8 cellular contexts compared by ENCODE assay signal in genomic region chr2:86621290-86621943, GRCh38. TPM values are rescaled to one million over a fixed set of nuclear protein-coding genes. Genes with fewer than 3 reads are reported as not detected.
A peak's percentile ranks its signal among the peaks of the same experiment; 100 is the strongest.
DNase-seq lines count a peak whose midpoint lies in the region; TF ChIP-seq lines count a peak whose summit lies in the region.

No MANE protein-coding gene starts in this region.

- H3K27me3 ChIP-seq in AG04450 (ENCODE audit: control insufficient read depth, insufficient read depth, low read length) = no peaks in the 10 kb centered on the region
- no peaks in the 10 kb centered on the region for H3K27me3 ChIP-seq in ascending aorta
- H3K27me3 ChIP-seq in mononuclear cell (ENCODE audit: insufficient read depth, low read length) = no peaks in the 10 kb centered on the region

- peak overlapping the region; percentile 82 for H3K4me3 ChIP-seq in AG04450 (ENCODE audit: low read depth, low read length)
- H3K4me3 ChIP-seq in ascending aorta = peak overlapping the region; percentile 85 to 94
- peak overlapping the region; percentile 73 for H3K4me3 ChIP-seq in mononuclear cell (ENCODE audit: low read length)

- 0 out of 2 replicates have a peak, but pooled peaks have one; percentile 15 for TF ChIP-seq CTCF in AG04450 (IDR thresholded peaks at IDR 0.05; ENCODE audit: low read depth, low read length)
- no peak for TF ChIP-seq CTCF in ascending aorta (IDR thresholded peaks at IDR 0.05)

- peaks cover 3 to 14% of the 10 kb centered on the region in 2 donors for H3K4me1 ChIP-seq in ascending aorta
- H3K4me1 ChIP-seq in mononuclear cell (ENCODE audit: insufficient read depth, low read length) = peaks cover 16% of the 10 kb centered on the region

- POLR2A ChIA-PET in AG04450 (lab: Yijun Ruan, JAX) = no interaction called here

- H3K9me3 ChIP-seq in AG04450 (ENCODE audit: control insufficient read depth, insufficient read depth, low read length) (no peaks in the 10 kb centered on the region), ascending aorta (no peaks in the 10 kb centered on the region), mononuclear cell (ENCODE audit: low read depth, low read length) (no peaks in the 10 kb centered on the region)

- DNase-seq in AG04450 (ENCODE audit: low read depth, low spot score) = no peak
- DNase-seq in HS-5 (ENCODE audit: low read depth) = peak; percentile 0
- DNase-seq in ascending aorta (ENCODE audit: low spot score in 2 of 2) = no peak
- DNase-seq in epidermal melanocyte (ENCODE audit: insufficient read length, low spot score) = no peak
- no peak for DNase-seq in effector CD4-positive, alpha-beta T cell
- DNase-seq in activated CD4-positive, alpha-beta T cell treated with anti-CD3 and anti-CD28 coated beads, Interleukin-2, amount 50 U/mL, for 1 hour = no peak
- DNase-seq in HuH-7.5 (ENCODE audit: low spot score) = no peak

- intact Hi-C loops in ascending aorta (cut with DNase I) = loop anchor here (5.0 to 10.0 kb wide), 5 partner anchors 81 to 1649 kb away; partner anchors contain the start of gene KCMF1

- H3K36me3 ChIP-seq in ascending aorta = peaks cover 12 to 20% of the 10 kb centered on the region in 2 donors

- no peak overlapping the region for H3K27ac ChIP-seq in AG04450 (ENCODE audit: low read depth, low read length)
- H3K27ac ChIP-seq in ascending aorta = no peak overlapping the region

- CTCF ChIA-PET in AG04450 (lab: Charles Lee) = interaction anchor here (0.8 to 1.4 kb wide), 4 partner anchors 9 to 400 kb away, joined by 3 to 6 read pairs (median 4); no protein-coding TSS in a partner anchor

RNA-seq across cellular contexts. Expression of gene RNF103, which starts 2.2 kb away (rescaled TPM):
- polyA plus RNA-seq in AG04450 (2011; rRNA removed) = 12.6 and 17.6 TPM in 2 replicates
- 8.0 and 13.4 TPM in 2 replicates for polyA minus RNA-seq in AG04450 (2011; rRNA and poly(A)+ RNA removed)
- total RNA-seq in ascending aorta (20.5 TPM), mononuclear cell (65.9 TPM)

RNA-seq across cellular contexts. Expression of gene CHMP3, which starts 58.2 kb away (rescaled TPM):
- polyA plus RNA-seq in AG04450 (2011; rRNA removed) = 125 and 154 TPM in 2 replicates
- 54.5 and 62.5 TPM in 2 replicates for polyA minus RNA-seq in AG04450 (2011; rRNA and poly(A)+ RNA removed)
- total RNA-seq in ascending aorta (69.3 TPM), mononuclear cell (57.7 TPM)
